ENCODE assay signal across 8 cellular contexts in genomic region chr7:100396421-100396982, GRCh38. TPM values are rescaled to one million over a fixed set of nuclear protein-coding genes. Genes with fewer than 3 reads are reported as not detected.
DNase-seq lines count a peak whose midpoint lies in the region; ATAC-seq and TF ChIP-seq lines count a peak whose summit lies in the region.

No MANE protein-coding gene starts in this region.

- H3K27me3 ChIP-seq in uterus, result no peaks in the 10 kb centered on the region
- peaks cover 5% of the 10 kb centered on the region for H3K27me3 ChIP-seq in gastroesophageal sphincter

- peak overlapping the region; percentile 64 for H3K4me2 ChIP-seq in OCI-LY7 (ENCODE audit: low read length)

- H3K36me3 ChIP-seq in OCI-LY7 (ENCODE audit: insufficient read depth, low read length) (no peaks in the 10 kb centered on the region), uterus (no peaks in the 10 kb centered on the region), gastroesophageal sphincter (no peaks in the 10 kb centered on the region)

- ATAC-seq in GM18868 (IDR thresholded peaks at IDR 0.05; ENCODE audit: unreplicated experiment), result peak; percentile 90
- peak; percentile 88 for ATAC-seq in HG02798 (IDR thresholded peaks at IDR 0.05; ENCODE audit: poor library complexity, unreplicated experiment)
- ATAC-seq in naive B cell (ENCODE audit: low read depth in 2 of 2), result peak; percentile 92 to 95
- ATAC-seq in gastroesophageal sphincter, result no peak

- H3K9me3 ChIP-seq in OCI-LY7 (ENCODE audit: low read length), result no peaks in the 10 kb centered on the region
- H3K9me3 ChIP-seq in uterus, result no peaks in the 10 kb centered on the region
- no peaks in the 10 kb centered on the region for H3K9me3 ChIP-seq in gastroesophageal sphincter

- CTCF ChIA-PET in OCI-LY7 (lab: Charles Lee; ENCODE audit: unreplicated experiment), result no interaction called here

- no peak for TF ChIP-seq POLR2A in uterus (IDR thresholded peaks at IDR 0.05)
- no peak for TF ChIP-seq POLR2A in gastroesophageal sphincter (IDR thresholded peaks at IDR 0.05)

- no peaks in the 10 kb centered on the region for H4K20me1 ChIP-seq in OCI-LY7 (ENCODE audit: insufficient read depth, low read length)

- H3K36me3 Mint-ChIP-seq in naive B cell, result peaks cover 0 to 4% of the 10 kb centered on the region in 2 donors

- H3K4me3 Mint-ChIP-seq in naive B cell, result peak overlapping the region; percentile 12 to 90 (median 82)

- WGBS in gastroesophageal sphincter (ENCODE audit: low coverage in 1 of 2), 2 donors, result 67 to 70% methylated on average over 6 to 8 of the region's 9 CpGs

- DNase-seq in OCI-LY7 (ENCODE audit: low spot score), result peak; percentile 78
- DNase-seq in naive B cell, result peak; percentile 77
- no peak for DNase-seq in uterus
- no peak for DNase-seq in T1000 (lab: John Stamatoyannopoulos, UW)
- DNase-seq in 8988T, result no peak

- intact Hi-C loops in OCI-LY7 (cut with micrococcal nuclease; ENCODE audit: unreplicated experiment) (no loop called here), uterus (cut with DNase I; ENCODE audit: low total_unique reads) (no loop called here)

- POLR2A ChIA-PET in OCI-LY7 (lab: Charles Lee), result interaction anchor here (0.6 to 1.3 kb wide), 3 partner anchors 32 to 233 kb away, joined by 3 to 4 read pairs (median 3); partner anchors contain the start of gene ZCWPW1

- H3K9me3 Mint-ChIP-seq in naive B cell, result no peaks in the 10 kb centered on the region

- peaks cover 41 to 64% (median 54%) of the 10 kb centered on the region in 3 donors for H3K4me1 Mint-ChIP-seq in naive B cell

- no TSS peak for BruUV-seq in OCI-LY7 (replicated peaks; lab: Mats Ljungman, UMichigan)

- TF ChIP-seq CTCF in OCI-LY7 (conservative IDR thresholded peaks at IDR 0.05; ENCODE audit: low read length) (no peak), uterus (IDR thresholded peaks at IDR 0.05) (no peak), gastroesophageal sphincter (IDR thresholded peaks at IDR 0.05) (no peak)

- H3K4me1 ChIP-seq in OCI-LY7 (ENCODE audit: insufficient read depth, low read length, poor library complexity, severe bottlenecking) (peaks cover 42% of the 10 kb centered on the region), uterus (no peaks in the 10 kb centered on the region), gastroesophageal sphincter (no peaks in the 10 kb centered on the region)

- no peaks in the 10 kb centered on the region for H3K79me2 ChIP-seq in OCI-LY7 (ENCODE audit: insufficient read depth, low read depth, low read length)

- peak overlapping the region; percentile 63 for H3K27ac ChIP-seq in OCI-LY7 (ENCODE audit: low read depth, low read length, poor library complexity, severe bottlenecking)
- H3K27ac ChIP-seq in uterus, result no peak overlapping the region
- H3K27ac ChIP-seq in gastroesophageal sphincter, result no peak overlapping the region

- H3K27me3 Mint-ChIP-seq in naive B cell, result no peaks in the 10 kb centered on the region

- peak overlapping the region; percentile 91 to 99 (median 98) for H3K27ac Mint-ChIP-seq in naive B cell

- H3K9me2 ChIP-seq in OCI-LY7 (ENCODE audit: insufficient read depth, low read length), result no peaks in the 10 kb centered on the region

- peak overlapping the region; percentile 69 for H2AFZ ChIP-seq in OCI-LY7 (ENCODE audit: low read length)

- peak overlapping the region; percentile 19 for H3K4me3 ChIP-seq in OCI-LY7 (ENCODE audit: low read depth, low read length, poor library complexity, severe bottlenecking)
- no peak overlapping the region for H3K4me3 ChIP-seq in uterus
- H3K4me3 ChIP-seq in gastroesophageal sphincter, result no peak overlapping the region

- no peak for TF ChIP-seq EP300 in gastroesophageal sphincter (IDR thresholded peaks at IDR 0.05)

RNA-seq across cellular contexts. Expression of gene PILRA, which starts 23.2 kb away (rescaled TPM):
- 6.4 and 8.0 TPM in 2 replicates for total RNA-seq in OCI-LY7 (2014; rRNA removed; shearing (Covaris generic))
- total RNA-seq in OCI-LY7 (2022) (13.5 and 16.0 TPM in 2 replicates), uterus (10 to 100 TPM in 1 of 4 donors, 1 to 10 TPM in 3; 3.3 to 20.6 (median 6.7) TPM), gastroesophageal sphincter (10 to 100 TPM in 1 of 4 donors, 1 to 10 TPM in 3; 2.5 to 10.7 (median 4.7) TPM)
- 1 to 10 TPM in 1 of 6 donors, under 1 TPM in 4, not detected in 1; 0.53 to 1.8 (median 0.53) TPM for polyA plus RNA-seq in naive B cell (ENCODE audit: low read depth in 6 of 6)

RNA-seq across cellular contexts. Expression of gene ZCWPW1, which starts 32.0 kb away (rescaled TPM):
- 4.1 and 10.9 TPM in 2 replicates for total RNA-seq in OCI-LY7 (2014; rRNA removed; shearing (Covaris generic))
- total RNA-seq in OCI-LY7 (2022) (10.8 and 11.9 TPM in 2 replicates), uterus (1 to 10 TPM in 3 of 4 donors, not detected in 1; 1.5 to 6.1 (median 5.2) TPM), gastroesophageal sphincter (1 to 10 TPM; 4.9 to 8.2 (median 5.8) TPM)
- 10 to 100 TPM in 5 of 6 donors, 1 to 10 TPM in 1; 9.4 to 24.9 (median 13.3) TPM for polyA plus RNA-seq in naive B cell (ENCODE audit: low read depth in 6 of 6)

RNA-seq across cellular contexts. Expression of gene MEPCE, which starts 33.1 kb away (rescaled TPM):
- 37.9 and 44.2 TPM in 2 replicates for total RNA-seq in OCI-LY7 (2014; rRNA removed; shearing (Covaris generic))
- total RNA-seq in OCI-LY7 (2022) (54.1 and 65.6 TPM in 2 replicates), uterus (10 to 100 TPM; 21.2 to 44.2 (median 30.2) TPM), gastroesophageal sphincter (10 to 100 TPM; 27.9 to 34.2 (median 30.8) TPM)
- 10 to 100 TPM; 10.9 to 24.6 (median 19.5) TPM for polyA plus RNA-seq in naive B cell (ENCODE audit: low read depth in 6 of 6)

RNA-seq across cellular contexts. Expression of gene PILRB, which starts 38.6 kb away (rescaled TPM):
- total RNA-seq in OCI-LY7 (2014; rRNA removed; shearing (Covaris generic)), result 90.2 and 102 TPM in 2 replicates
- 95.0 and 106 TPM in 2 replicates for total RNA-seq in OCI-LY7 (2022)
- 10 to 100 TPM in 2 of 6 donors, 1 to 10 TPM in 4; 3.5 to 28.7 (median 7.0) TPM for polyA plus RNA-seq in naive B cell (ENCODE audit: low read depth in 6 of 6)
- 10 to 100 TPM; 13.4 to 66.1 (median 56.3) TPM for total RNA-seq in uterus
- 10 to 100 TPM; 11.8 to 61.8 (median 24.2) TPM for total RNA-seq in gastroesophageal sphincter

RNA-seq across cellular contexts. Expression of gene PPP1R35, which starts 39.8 kb away (rescaled TPM):
- total RNA-seq in OCI-LY7 (2014; rRNA removed; shearing (Covaris generic)), result 127 and 137 TPM in 2 replicates
- total RNA-seq in OCI-LY7 (2022) (86.9 and 90.6 TPM in 2 replicates), uterus (10 to 100 TPM in 2 of 4 donors, 1 to 10 TPM in 2; 7.4 to 39.7 (median 17.8) TPM), gastroesophageal sphincter (10 to 100 TPM; 19.9 to 26.3 (median 20.7) TPM)
- polyA plus RNA-seq in naive B cell (ENCODE audit: low read depth in 6 of 6), result 10 to 100 TPM; 21.8 to 46.8 (median 27.5) TPM

Comparison
In these comparisons a context has a peak if more than half of its experiments do, and no peak if none do; other contexts are left out.
1. DNase-seq: peak in OCI-LY7 (single experiment) and naive B cell (single experiment); none in uterus (0 of 2), T1000 (single experiment) and 8988T (single experiment).